In genomic region chr22:45064313-45065268, GRCh38 we compare ENCODE assay signal across 10 cellular contexts. TPM values are rescaled to one million over a fixed set of nuclear protein-coding genes. Genes with fewer than 3 reads are reported as not detected.
DNase-seq lines count a peak whose midpoint lies in the region; ATAC-seq and TF ChIP-seq lines count a peak whose summit lies in the region.
"Had no signal": no experiment of that assay in that cellular context is flagged by ENCODE, and none has a peak within 500 bp of the region (broad histone marks: within the 10 kb centered on the region; RNA-seq: fewer than 3 reads in every experiment).

No MANE protein-coding gene starts in this region.

- H3K27ac ChIP-seq in CD8-positive, alpha-beta T cell (ENCODE audit: low read depth, low read length) = no peak overlapping the region
- no peak overlapping the region for H3K27ac ChIP-seq in WERI-Rb-1
- H3K27ac ChIP-seq: KMS-11 had no signal

- TF ChIP-seq CTCF in CD8-positive, alpha-beta T cell (IDR thresholded peaks at IDR 0.05) = no peak
- TF ChIP-seq CTCF in WERI-Rb-1 (IDR thresholded peaks at IDR 0.05; ENCODE audit: low read depth, low read length) = no peak

- no peaks in the 10 kb centered on the region for H3K36me3 Mint-ChIP-seq in CD8-positive, alpha-beta T cell
- no peaks in the 10 kb centered on the region for H3K36me3 Mint-ChIP-seq in activated naive CD8-positive, alpha-beta T cell treated with anti-CD3 and anti-CD28 coated beads, Interleukin-2, amount 10 ng/mL, durations not matched to agents 7 days and 5 days
- H3K36me3 Mint-ChIP-seq: memory B cell had no signal

- peak in 3 of 7 experiments; percentile 8 to 56 (median 12) for DNase-seq in CD8-positive, alpha-beta T cell
- DNase-seq in MV-4-11 (lab: John Stamatoyannopoulos, UW) = peak; percentile 21
- DNase-seq in activated naive CD8-positive, alpha-beta T cell treated with anti-CD3 and anti-CD28 coated beads, Interleukin-2, amount 10 ng/mL, durations not matched to agents 7 days and 5 days = no peak
- no peak for DNase-seq in WERI-Rb-1
- DNase-seq in HEK293T (ENCODE audit: extremely low spot score) = no peak

- CTCF ChIA-PET in CD8-positive, alpha-beta T cell (lab: Charles Lee) = no interaction called here
- CTCF ChIA-PET in HEK293T (lab: Yijun Ruan, JAX) = no interaction called here

- ATAC-seq in CD8-positive, alpha-beta T cell = peak; percentile 79
- ATAC-seq in activated naive CD8-positive, alpha-beta T cell treated with anti-CD3 and anti-CD28 coated beads, Interleukin-2, amount 10 ng/mL, durations not matched to agents 7 days and 5 days (ENCODE audit: low read depth) = peak; percentile 22
- ATAC-seq in GM21390 (IDR thresholded peaks at IDR 0.05; ENCODE audit: unreplicated experiment) (no peak), GM21515 (IDR thresholded peaks at IDR 0.05; ENCODE audit: unreplicated experiment) (no peak)

- H3K9me3 Mint-ChIP-seq in CD8-positive, alpha-beta T cell = peaks cover 4% of the 10 kb centered on the region
- H3K9me3 Mint-ChIP-seq in activated naive CD8-positive, alpha-beta T cell treated with anti-CD3 and anti-CD28 coated beads, Interleukin-2, amount 10 ng/mL, durations not matched to agents 7 days and 5 days = peaks cover 4% of the 10 kb centered on the region

- no peaks in the 10 kb centered on the region for H3K4me1 ChIP-seq in CD8-positive, alpha-beta T cell (ENCODE audit: insufficient read depth, low read length)
- peaks cover 17% of the 10 kb centered on the region for H3K4me1 ChIP-seq in skeletal muscle satellite cell (ENCODE audit: control insufficient read depth, insufficient read depth, low read length)

- no peaks in the 10 kb centered on the region for H3K9me3 ChIP-seq in CD8-positive, alpha-beta T cell (ENCODE audit: low read length)
- H3K9me3 ChIP-seq in skeletal muscle satellite cell (replicated peaks; ENCODE audit: low read length) (no peaks in the 10 kb centered on the region), WERI-Rb-1 (ENCODE audit: severe bottlenecking) (peaks cover 4% of the 10 kb centered on the region)

- H3K27me3 Mint-ChIP-seq in CD8-positive, alpha-beta T cell (ENCODE audit: low read depth) = no peaks in the 10 kb centered on the region
- peaks cover 2% of the 10 kb centered on the region for H3K27me3 Mint-ChIP-seq in activated naive CD8-positive, alpha-beta T cell treated with anti-CD3 and anti-CD28 coated beads, Interleukin-2, amount 10 ng/mL, durations not matched to agents 7 days and 5 days

- POLR2A ChIA-PET in CD8-positive, alpha-beta T cell (lab: Charles Lee) = no interaction called here
- POLR2A ChIA-PET in activated naive CD8-positive, alpha-beta T cell treated with anti-CD3 and anti-CD28 coated beads, Interleukin-2, amount 10 ng/mL, durations not matched to agents 7 days and 5 days (lab: Charles Lee) = no interaction called here
- POLR2A ChIA-PET in HEK293T (lab: Yijun Ruan, JAX) = no interaction called here

- intact Hi-C loops in CD8-positive, alpha-beta T cell (cut with DNase I, micrococcal nuclease) = no loop called here

- no peak overlapping the region for H3K27ac Mint-ChIP-seq in CD8-positive, alpha-beta T cell
- H3K27ac Mint-ChIP-seq in activated naive CD8-positive, alpha-beta T cell treated with anti-CD3 and anti-CD28 coated beads, Interleukin-2, amount 10 ng/mL, durations not matched to agents 7 days and 5 days = no peak overlapping the region
- H3K27ac Mint-ChIP-seq: memory B cell had no signal

- peak overlapping the region; percentile 32 for H3K9ac ChIP-seq in skeletal muscle satellite cell (ENCODE audit: low read depth, low read length)
- H3K9ac ChIP-seq: KMS-11 had no signal

- no peak overlapping the region for H3K4me3 ChIP-seq in CD8-positive, alpha-beta T cell (ENCODE audit: low read depth, low read length)
- peak overlapping the region; percentile 8 for H3K4me3 ChIP-seq in skeletal muscle satellite cell (ENCODE audit: low read length)
- no peak overlapping the region for H3K4me3 ChIP-seq in WERI-Rb-1 (ENCODE audit: low read depth, low read length)

- no peaks in the 10 kb centered on the region for H3K4me1 Mint-ChIP-seq in CD8-positive, alpha-beta T cell (ENCODE audit: low read depth)
- peaks cover 7% of the 10 kb centered on the region for H3K4me1 Mint-ChIP-seq in activated naive CD8-positive, alpha-beta T cell treated with anti-CD3 and anti-CD28 coated beads, Interleukin-2, amount 10 ng/mL, durations not matched to agents 7 days and 5 days
- H3K4me1 Mint-ChIP-seq: memory B cell had no signal

- H3K27me3 ChIP-seq in CD8-positive, alpha-beta T cell (ENCODE audit: insufficient read depth, low read length) = no peaks in the 10 kb centered on the region
- H3K27me3 ChIP-seq in skeletal muscle satellite cell (ENCODE audit: control insufficient read depth, insufficient read depth, low read length) (peaks cover 11% of the 10 kb centered on the region), WERI-Rb-1 (ENCODE audit: insufficient read depth, low read depth, severe bottlenecking) (no peaks in the 10 kb centered on the region)

- H3K36me3 ChIP-seq in CD8-positive, alpha-beta T cell (ENCODE audit: insufficient read depth, low read length) = no peaks in the 10 kb centered on the region
- H3K36me3 ChIP-seq in skeletal muscle satellite cell (ENCODE audit: insufficient read depth, low read length) (no peaks in the 10 kb centered on the region), WERI-Rb-1 (no peaks in the 10 kb centered on the region)

- no peak overlapping the region for H3K4me3 Mint-ChIP-seq in CD8-positive, alpha-beta T cell
- no peak overlapping the region for H3K4me3 Mint-ChIP-seq in activated naive CD8-positive, alpha-beta T cell treated with anti-CD3 and anti-CD28 coated beads, Interleukin-2, amount 10 ng/mL, durations not matched to agents 7 days and 5 days
- H3K4me3 Mint-ChIP-seq: memory B cell had no signal

- peak overlapping the region; percentile 66 for H3K4me2 ChIP-seq in skeletal muscle satellite cell (ENCODE audit: low read length)
- H3K4me2 ChIP-seq: KMS-11 had no signal

TF ChIP-seq in HEK293T, 16 proteins besides CTCF, POLR2A, EP300 and RAD21:
- no peak for TF ChIP-seq BHLHE40 (IDR thresholded peaks at IDR 0.05; ENCODE audit: borderline replicate concordance)
- TF ChIP-seq ELF4 (IDR thresholded peaks at IDR 0.05) = no peak
- no peak for TF ChIP-seq FOXA1 (IDR thresholded peaks at IDR 0.05)
- TF ChIP-seq HDGF (IDR thresholded peaks at IDR 0.05; ENCODE audit: borderline replicate concordance) = no peak
- TF ChIP-seq ARNT (IDR thresholded peaks at IDR 0.05) = no peak

RNA-seq across cellular contexts. Expression of gene PHF21B, which starts 54.8 kb away (rescaled TPM):
- not detected for total RNA-seq in CD8-positive, alpha-beta T cell
- total RNA-seq in activated naive CD8-positive, alpha-beta T cell treated with anti-CD3 and anti-CD28 coated beads, Interleukin-2, amount 10 ng/mL, durations not matched to agents 7 days and 5 days = not detected
- total RNA-seq in skeletal muscle satellite cell (2012; rRNA removed) = not detected in 2 replicates

Comparison
In these comparisons a context has a peak if more than half of its experiments do, and no peak if none do; other contexts are left out.
1. ATAC-seq: peak in CD8-positive, alpha-beta T cell (single experiment) and activated naive CD8-positive, alpha-beta T cell treated with anti-CD3 and anti-CD28 coated beads, Interleukin-2, amount 10 ng/mL, durations not matched to agents 7 days and 5 days (single experiment); none in GM21390 (single experiment) and GM21515 (single experiment).